Comparison of ENCODE assay signal across 11 cellular contexts in the genomic region with DNA sequence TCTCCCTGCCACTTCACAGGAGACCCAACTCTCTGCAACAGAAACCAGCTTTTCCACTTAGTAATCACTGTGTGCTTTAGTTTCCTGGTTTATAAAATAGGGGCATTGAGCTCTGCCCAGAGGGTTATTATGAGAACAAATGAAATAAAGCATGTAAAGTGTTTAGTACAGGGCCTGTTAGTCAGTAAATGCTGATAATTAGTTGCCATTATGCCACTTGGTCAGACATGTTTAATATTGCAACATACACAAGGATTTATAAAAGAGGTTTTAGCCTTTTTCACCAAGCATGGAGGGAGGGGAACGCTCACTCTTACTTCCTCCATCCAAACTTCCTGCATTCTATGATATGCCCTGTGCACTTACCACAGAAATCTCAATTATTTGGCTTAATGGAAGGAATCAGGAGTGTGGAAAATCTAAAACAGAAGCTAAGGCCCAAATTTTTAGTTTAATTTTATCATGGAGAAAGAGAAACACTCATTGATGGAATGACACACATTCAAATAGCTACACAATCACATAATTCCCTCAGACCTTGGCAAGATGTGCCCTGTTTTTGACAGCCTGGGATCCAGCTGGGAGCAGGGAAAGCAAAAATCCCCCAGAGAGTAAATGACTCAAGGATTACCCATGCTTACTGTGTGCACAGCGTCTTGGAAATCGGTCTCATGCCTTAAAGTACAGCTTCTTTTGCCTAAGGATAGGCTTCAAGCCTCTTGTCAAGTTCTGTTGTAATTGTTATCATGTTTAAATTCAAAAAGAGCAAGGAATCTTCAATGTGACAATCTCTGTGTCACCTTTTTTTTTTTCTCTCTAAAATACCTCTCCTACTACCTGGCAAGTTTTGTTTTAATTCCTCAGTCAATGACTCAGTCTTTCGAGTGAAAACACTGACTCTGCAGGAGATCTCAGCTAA. TPM values are rescaled to one million over a fixed set of nuclear protein-coding genes. Genes with fewer than 3 reads are reported as not detected.
DNase-seq lines count a peak whose midpoint lies in the region; ATAC-seq and TF ChIP-seq lines count a peak whose summit lies in the region.
"Had no signal": no experiment of that assay in that cellular context is flagged by ENCODE, and none has a peak within 500 bp of the region (broad histone marks: within the 10 kb centered on the region; RNA-seq: fewer than 3 reads in every experiment).

No MANE protein-coding gene starts in this region.

- intact Hi-C loops in A673 (cut with micrococcal nuclease; ENCODE audit: unreplicated experiment), result loop anchor here (1.0 kb wide), 1 partner anchor 74 kb away; no protein-coding TSS in a partner anchor

- H2AK5ac ChIP-seq in H9 (ENCODE audit: insufficient read length, low read length), result no peak overlapping the region

- H2AFZ ChIP-seq in H9 (ENCODE audit: low read length), result no peak overlapping the region

- no TSS peak for BruUV-seq in A673 (replicated peaks; lab: Mats Ljungman, UMichigan)

- H3K27me3 ChIP-seq in A673 (replicated peaks; ENCODE audit: insufficient read depth, low read depth, low read length, poor library complexity) (no peaks in the 10 kb centered on the region), lung (ENCODE audit: control insufficient read depth, insufficient read depth) (no peaks in the 10 kb centered on the region), H9 (ENCODE audit: insufficient read depth, low read length) (no peaks in the 10 kb centered on the region)
- H3K27me3 ChIP-seq: ovary, uterus had no signal

- H4K20me1 ChIP-seq in H9 (ENCODE audit: control insufficient read depth, insufficient read depth, insufficient read length), result no peaks in the 10 kb centered on the region

- no peak overlapping the region for H3K27ac Mint-ChIP-seq in H9

- H3K56ac ChIP-seq in H9 (ENCODE audit: insufficient read length, low read depth, low read length), result no peak overlapping the region

- H3K14ac ChIP-seq in H9 (ENCODE audit: insufficient read depth, low read length), result no peak overlapping the region

- no peak overlapping the region for H4K8ac ChIP-seq in H9 (replicated peaks; ENCODE audit: insufficient read length, low read depth, low read length)

- no peaks in the 10 kb centered on the region for H3K23me2 ChIP-seq in H9 (ENCODE audit: insufficient read length, low read depth, low read length, poor library complexity, severe bottlenecking)

- H2BK12ac ChIP-seq in H9 (ENCODE audit: insufficient read length, low read depth, low read length), result no peak overlapping the region

- CTCF ChIA-PET in A673 (lab: Charles Lee), result interaction anchor here (0.7 to 1.0 kb wide), 2 partner anchors 9 to 263 kb away, joined by 5 read pairs; no protein-coding TSS in a partner anchor

- H3K79me2 ChIP-seq in H9 (ENCODE audit: insufficient read depth, low read length), result no peaks in the 10 kb centered on the region

- no peak overlapping the region for H4K5ac ChIP-seq in H9 (ENCODE audit: insufficient read length, low read depth, low read length)

- H3T11ph ChIP-seq in H9 (ENCODE audit: low read length), result no peak overlapping the region

- no peak overlapping the region for H2BK15ac ChIP-seq in H9 (ENCODE audit: low read depth, low read length)

- ATAC-seq in lung (ENCODE audit: insufficient read depth, low FRiP score) (peak; percentile 60), HG03097 (IDR thresholded peaks at IDR 0.05; ENCODE audit: low FRiP score, unreplicated experiment) (no peak), HG02973 (IDR thresholded peaks at IDR 0.05; ENCODE audit: unreplicated experiment) (no peak)

- H3K79me1 ChIP-seq in H9 (ENCODE audit: insufficient read depth, low read depth, low read length, poor library complexity, severe bottlenecking), result no peaks in the 10 kb centered on the region

- H3K9me3 ChIP-seq in A673 (ENCODE audit: low read depth, low read length, poor library complexity, severe bottlenecking), result no peaks in the 10 kb centered on the region
- no peaks in the 10 kb centered on the region for H3K9me3 ChIP-seq in lung (ENCODE audit: control insufficient read depth in 2 of 2, insufficient read depth in 1 of 2, low read length in 1 of 2)
- no peaks in the 10 kb centered on the region for H3K9me3 ChIP-seq in H9 (ENCODE audit: control insufficient read depth, low read depth, low read length)
- H3K9me3 ChIP-seq: ovary, uterus had no signal

- POLR2A ChIA-PET in A673 (lab: Charles Lee; ENCODE audit: low non-redundant PET), result interaction anchor here (0.5 to 0.7 kb wide), 2 partner anchors 682 to 920 kb away, joined by 6 to 7 read pairs; a partner anchor contains a TSS

- H3K9me3 Mint-ChIP-seq in H9, result no peaks in the 10 kb centered on the region

- H3K4me2 ChIP-seq in H9 (ENCODE audit: insufficient read depth, insufficient read length, low read length), result no peak overlapping the region

- H2BK20ac ChIP-seq in H9 (ENCODE audit: low read depth, low read length, poor library complexity, severe bottlenecking), result no peak overlapping the region

- H3K23ac ChIP-seq in H9 (ENCODE audit: insufficient read length, low read depth, low read length), result no peak overlapping the region

- H2BK5ac ChIP-seq in H9 (ENCODE audit: insufficient read length, low read length), result no peak overlapping the region

- H3K27me3 Mint-ChIP-seq in H9 (ENCODE audit: low read depth), result no peaks in the 10 kb centered on the region; the same call in 1 of the 2 replicates

- DNase-seq in A673 (ENCODE audit: low spot score), result peak; percentile 87
- peak; percentile 92 for DNase-seq in LHCN-M2 (ENCODE audit: low read depth)
- peak; percentile 85 for DNase-seq in choroid plexus epithelial cell (ENCODE audit: low read depth)
- DNase-seq in lung (ENCODE audit: low spot score), result no peak
- DNase-seq in GF-D8 (lab: John Stamatoyannopoulos, UW), result no peak
- no peak for DNase-seq in H9
- DNase-seq: uterus had no signal

- TF ChIP-seq CTCF in A673 (conservative IDR thresholded peaks at IDR 0.05; ENCODE audit: low read depth, low read length), result no peak
- peak; percentile 17 for TF ChIP-seq CTCF in choroid plexus epithelial cell (conservative IDR thresholded peaks at IDR 0.05; ENCODE audit: low read depth, low read length)
- no peak for TF ChIP-seq CTCF in lung (IDR thresholded peaks at IDR 0.05; ENCODE audit: control extremely low read depth, extremely low read depth)
- no peak for TF ChIP-seq CTCF in H9 (conservative IDR thresholded peaks at IDR 0.05)

- H3K4ac ChIP-seq in H9 (ENCODE audit: low read depth, low read length), result no peak overlapping the region

- peaks cover 15% of the 10 kb centered on the region for H3K4me1 ChIP-seq in A673 (ENCODE audit: insufficient read depth, low read length, poor library complexity, severe bottlenecking)
- H3K4me1 ChIP-seq in lung (ENCODE audit: control insufficient read depth in 2 of 2, insufficient read depth in 2 of 2, low read length in 2 of 2), result peaks cover 0 to 1% of the 10 kb centered on the region in 2 donors
- peaks cover 4% of the 10 kb centered on the region; the same call in 1 of the 2 replicates for H3K4me1 ChIP-seq in H9 (ENCODE audit: insufficient read depth, low read length)
- H3K4me1 ChIP-seq: uterus had no signal

- H3K27ac ChIP-seq in A673 (ENCODE audit: low read depth, low read length, poor library complexity, severe bottlenecking), result peak overlapping the region; percentile 42
- H3K27ac ChIP-seq in lung (ENCODE audit: low read depth in 1 of 2, low read length in 1 of 2), result no peak overlapping the region
- no peak overlapping the region for H3K27ac ChIP-seq in H9 (ENCODE audit: insufficient read length, low read depth, low read length)
- H3K27ac ChIP-seq: uterus, VCaP had no signal

- H3K18ac ChIP-seq in H9 (ENCODE audit: insufficient read length, low read depth, low read length), result no peak overlapping the region

- peaks cover 7 to 13% of the 10 kb centered on the region in 2 experiments for H3K4me1 Mint-ChIP-seq in H9

- WGBS in lung, 2 donors, result 46 to 62% methylated on average over 4 of the region's 4 CpGs
- WGBS in H9 (ENCODE audit: extremely low coverage, insufficient read length, low lambda C conversion rate), result no CpG with 5 or more reads among the region's 4 CpGs

- H3K4me3 ChIP-seq in A673 (ENCODE audit: low read depth, low read length, poor library complexity, severe bottlenecking) (no peak overlapping the region), choroid plexus epithelial cell (ENCODE audit: low read depth, low read length) (no peak overlapping the region), lung (no peak overlapping the region)
- H3K4me3 ChIP-seq: ovary, uterus had no signal

- no peak overlapping the region for H3K4me3 Mint-ChIP-seq in H9

- H4K91ac ChIP-seq in H9 (ENCODE audit: insufficient read length, low read depth, low read length), result no peak overlapping the region

- H2BK120ac ChIP-seq in H9 (ENCODE audit: low read depth, low read length, poor library complexity, severe bottlenecking), result no peak overlapping the region

- H3K36me3 Mint-ChIP-seq in H9 (ENCODE audit: insufficient read depth in 1 of 3, low read depth in 3 of 3), result no peaks in the 10 kb centered on the region

- H3K9ac ChIP-seq in H9 (ENCODE audit: extremely low read depth, insufficient read length, low read length), result no peak overlapping the region

- no peaks in the 10 kb centered on the region for H3K36me3 ChIP-seq in A673 (ENCODE audit: insufficient read depth, low read length, poor library complexity, severe bottlenecking)
- H3K36me3 ChIP-seq in lung (ENCODE audit: control insufficient read depth in 2 of 2, insufficient read depth in 2 of 2, low read length in 2 of 2), result no peaks in the 10 kb centered on the region
- H3K36me3 ChIP-seq: ovary, uterus had no signal

RNA-seq across cellular contexts. Expression of a gene that starts 34.1 kb away (rescaled TPM):
- total RNA-seq in A673 (2021) (not detected in 2 replicates), LHCN-M2 (2014; rRNA removed) (0.40 TPM in 1 of 2 replicates, not detected in the other), lung (1 to 10 TPM; 7.1 to 8.9 TPM), H9 (2021) (not detected in 2 replicates)
- polyA plus RNA-seq in LHCN-M2 (2012), result 0.33 TPM
- 1 to 10 TPM in 1 of 2 donors, under 1 TPM in 1; 0.94 to 3.3 TPM for polyA plus RNA-seq in lung

Comparison
In these comparisons a context has a peak if more than half of its experiments do, and no peak if none do; other contexts are left out.
1. DNase-seq: peak in A673 (single experiment), LHCN-M2 (single experiment) and choroid plexus epithelial cell (single experiment); none in lung (single experiment), GF-D8 (single experiment) and H9 (single experiment).